1 cellular context compared by ENCODE assay signal in the genomic region with DNA sequence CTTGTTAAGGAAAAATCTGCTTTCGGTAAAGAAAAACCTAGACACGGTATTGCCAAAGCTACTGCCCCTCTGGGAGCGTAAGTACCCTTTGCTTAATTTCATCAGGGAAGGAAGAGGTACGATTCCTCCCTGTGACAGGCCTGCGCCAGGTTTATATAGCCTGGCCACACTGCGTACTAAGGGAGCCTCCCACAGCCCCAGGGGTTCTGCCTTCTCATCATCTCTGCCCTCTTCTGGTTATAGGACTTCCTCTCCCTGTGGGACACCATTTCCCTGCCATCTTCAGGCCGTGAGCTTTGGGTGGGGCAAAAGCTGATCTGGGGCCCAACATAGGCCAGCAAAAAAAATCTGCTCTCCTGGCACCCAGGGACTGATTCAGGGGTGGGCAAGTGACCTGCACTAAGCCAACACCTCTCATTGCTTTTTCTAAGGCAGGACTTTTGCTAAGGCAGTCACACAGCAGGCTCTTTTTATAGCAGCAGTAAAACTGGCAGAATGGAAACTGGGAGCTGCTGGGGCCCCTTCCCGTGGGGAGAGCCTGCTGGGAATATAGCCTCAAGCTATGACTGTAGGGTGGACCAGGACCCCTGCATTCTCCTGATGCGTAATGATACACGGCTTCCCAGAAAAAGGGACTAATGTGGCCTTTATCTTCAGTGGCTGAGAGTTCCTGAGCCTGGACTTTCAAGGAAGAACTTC.
TF ChIP-seq lines count a peak whose summit lies in the region.

No MANE protein-coding gene starts in this region.

TF ChIP-seq in GM23338, 12 proteins besides CTCF, POLR2A, EP300 and RAD21:
- no peak for TF ChIP-seq NANOG (IDR thresholded peaks at IDR 0.05; ENCODE audit: borderline replicate concordance)
- no peak for TF ChIP-seq ZNF331 (CRISPR knock-in tag; IDR thresholded peaks at IDR 0.05; ENCODE audit: low read depth)
- TF ChIP-seq REST (IDR thresholded peaks at IDR 0.05; ENCODE audit: unreplicated experiment) = no peak
- no peak for TF ChIP-seq EZH2phosphoT487 (IDR thresholded peaks at IDR 0.05; ENCODE audit: unreplicated experiment)
- no peak for TF ChIP-seq ZNF114 (CRISPR knock-in tag; IDR thresholded peaks at IDR 0.05)
- TF ChIP-seq JUNB (IDR thresholded peaks at IDR 0.05; ENCODE audit: unreplicated experiment) = no peak
- TF ChIP-seq POLR2AphosphoS5 (IDR thresholded peaks at IDR 0.05; ENCODE audit: low read depth) = no peak
- no peak for TF ChIP-seq STAT1 (IDR thresholded peaks at IDR 0.05; ENCODE audit: unreplicated experiment)
- TF ChIP-seq EZH2 (IDR thresholded peaks at IDR 0.05; ENCODE audit: low read depth, unreplicated experiment) = no peak
- TF ChIP-seq, protein P1, sequence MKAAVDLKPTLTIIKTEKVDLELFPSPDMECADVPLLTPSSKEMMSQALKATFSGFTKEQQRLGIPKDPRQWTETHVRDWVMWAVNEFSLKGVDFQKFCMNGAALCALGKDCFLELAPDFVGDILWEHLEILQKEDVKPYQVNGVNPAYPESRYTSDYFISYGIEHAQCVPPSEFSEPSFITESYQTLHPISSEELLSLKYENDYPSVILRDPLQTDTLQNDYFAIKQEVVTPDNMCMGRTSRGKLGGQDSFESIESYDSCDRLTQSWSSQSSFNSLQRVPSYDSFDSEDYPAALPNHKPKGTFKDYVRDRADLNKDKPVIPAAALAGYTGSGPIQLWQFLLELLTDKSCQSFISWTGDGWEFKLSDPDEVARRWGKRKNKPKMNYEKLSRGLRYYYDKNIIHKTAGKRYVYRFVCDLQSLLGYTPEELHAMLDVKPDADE (IDR thresholded peaks at IDR 0.05) = no peak
- TF ChIP-seq, protein P2, sequence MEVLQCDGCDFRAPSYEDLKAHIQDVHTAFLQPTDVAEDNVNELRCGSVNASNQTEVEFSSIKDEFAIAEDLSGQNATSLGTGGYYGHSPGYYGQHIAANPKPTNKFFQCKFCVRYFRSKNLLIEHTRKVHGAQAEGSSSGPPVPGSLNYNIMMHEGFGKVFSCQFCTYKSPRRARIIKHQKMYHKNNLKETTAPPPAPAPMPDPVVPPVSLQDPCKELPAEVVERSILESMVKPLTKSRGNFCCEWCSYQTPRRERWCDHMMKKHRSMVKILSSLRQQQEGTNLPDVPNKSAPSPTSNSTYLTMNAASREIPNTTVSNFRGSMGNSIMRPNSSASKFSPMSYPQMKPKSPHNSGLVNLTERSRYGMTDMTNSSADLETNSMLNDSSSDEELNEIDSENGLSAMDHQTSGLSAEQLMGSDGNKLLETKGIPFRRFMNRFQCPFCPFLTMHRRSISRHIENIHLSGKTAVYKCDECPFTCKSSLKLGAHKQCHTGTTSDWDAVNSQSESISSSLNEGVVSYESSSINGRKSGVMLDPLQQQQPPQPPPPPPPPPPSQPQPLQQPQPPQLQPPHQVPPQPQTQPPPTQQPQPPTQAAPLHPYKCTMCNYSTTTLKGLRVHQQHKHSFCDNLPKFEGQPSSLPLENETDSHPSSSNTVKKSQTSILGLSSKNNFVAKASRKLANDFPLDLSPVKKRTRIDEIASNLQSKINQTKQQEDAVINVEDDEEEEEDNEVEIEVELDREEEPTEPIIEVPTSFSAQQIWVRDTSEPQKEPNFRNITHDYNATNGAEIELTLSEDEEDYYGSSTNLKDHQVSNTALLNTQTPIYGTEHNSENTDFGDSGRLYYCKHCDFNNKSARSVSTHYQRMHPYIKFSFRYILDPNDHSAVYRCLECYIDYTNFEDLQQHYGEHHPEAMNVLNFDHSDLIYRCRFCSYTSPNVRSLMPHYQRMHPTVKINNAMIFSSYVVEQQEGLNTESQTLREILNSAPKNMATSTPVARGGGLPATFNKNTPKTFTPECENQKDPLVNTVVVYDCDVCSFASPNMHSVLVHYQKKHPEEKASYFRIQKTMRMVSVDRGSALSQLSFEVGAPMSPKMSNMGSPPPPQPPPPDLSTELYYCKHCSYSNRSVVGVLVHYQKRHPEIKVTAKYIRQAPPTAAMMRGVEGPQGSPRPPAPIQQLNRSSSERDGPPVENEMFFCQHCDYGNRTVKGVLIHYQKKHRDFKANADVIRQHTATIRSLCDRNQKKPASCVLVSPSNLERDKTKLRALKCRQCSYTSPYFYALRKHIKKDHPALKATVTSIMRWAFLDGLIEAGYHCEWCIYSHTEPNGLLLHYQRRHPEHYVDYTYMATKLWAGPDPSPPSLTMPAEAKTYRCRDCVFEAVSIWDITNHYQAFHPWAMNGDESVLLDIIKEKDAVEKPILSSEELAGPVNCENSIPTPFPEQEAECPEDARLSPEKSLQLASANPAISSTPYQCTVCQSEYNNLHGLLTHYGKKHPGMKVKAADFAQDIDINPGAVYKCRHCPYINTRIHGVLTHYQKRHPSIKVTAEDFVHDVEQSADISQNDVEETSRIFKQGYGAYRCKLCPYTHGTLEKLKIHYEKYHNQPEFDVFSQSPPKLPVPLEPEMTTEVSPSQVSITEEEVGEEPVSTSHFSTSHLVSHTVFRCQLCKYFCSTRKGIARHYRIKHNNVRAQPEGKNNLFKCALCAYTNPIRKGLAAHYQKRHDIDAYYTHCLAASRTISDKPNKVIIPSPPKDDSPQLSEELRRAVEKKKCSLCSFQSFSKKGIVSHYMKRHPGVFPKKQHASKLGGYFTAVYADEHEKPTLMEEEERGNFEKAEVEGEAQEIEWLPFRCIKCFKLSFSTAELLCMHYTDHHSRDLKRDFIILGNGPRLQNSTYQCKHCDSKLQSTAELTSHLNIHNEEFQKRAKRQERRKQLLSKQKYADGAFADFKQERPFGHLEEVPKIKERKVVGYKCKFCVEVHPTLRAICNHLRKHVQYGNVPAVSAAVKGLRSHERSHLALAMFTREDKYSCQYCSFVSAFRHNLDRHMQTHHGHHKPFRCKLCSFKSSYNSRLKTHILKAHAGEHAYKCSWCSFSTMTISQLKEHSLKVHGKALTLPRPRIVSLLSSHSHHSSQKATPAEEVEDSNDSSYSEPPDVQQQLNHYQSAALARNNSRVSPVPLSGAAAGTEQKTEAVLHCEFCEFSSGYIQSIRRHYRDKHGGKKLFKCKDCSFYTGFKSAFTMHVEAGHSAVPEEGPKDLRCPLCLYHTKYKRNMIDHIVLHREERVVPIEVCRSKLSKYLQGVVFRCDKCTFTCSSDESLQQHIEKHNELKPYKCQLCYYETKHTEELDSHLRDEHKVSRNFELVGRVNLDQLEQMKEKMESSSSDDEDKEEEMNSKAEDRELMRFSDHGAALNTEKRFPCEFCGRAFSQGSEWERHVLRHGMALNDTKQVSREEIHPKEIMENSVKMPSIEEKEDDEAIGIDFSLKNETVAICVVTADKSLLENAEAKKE (CRISPR knock-in tag; IDR thresholded peaks at IDR 0.05) = no peak
- TF ChIP-seq CREB1 (CRISPR knock-in tag; IDR thresholded peaks at IDR 0.05; ENCODE audit: low read depth) = no peak
